1 cellular context compared by ENCODE assay signal in genomic region chr15:25060996-25061620, GRCh38.
TF ChIP-seq lines count a peak whose summit lies in the region.

No MANE protein-coding gene starts in this region.

TF ChIP-seq in SK-N-SH, 30 proteins besides CTCF, POLR2A, EP300 and RAD21 (continued from another document):
- TF ChIP-seq IRF3 (IDR thresholded peaks at IDR 0.05; ENCODE audit: low read depth, low read length) (no peak), POLR2AphosphoS5 (IDR thresholded peaks at IDR 0.05; ENCODE audit: low read depth, low read length) (no peak), TCF12 (IDR thresholded peaks at IDR 0.05) (no peak)
TF ChIP-seq in SK-N-SH: peak in this region for 0.
